ENCODE assay signal across 9 cellular contexts in the genomic region with DNA sequence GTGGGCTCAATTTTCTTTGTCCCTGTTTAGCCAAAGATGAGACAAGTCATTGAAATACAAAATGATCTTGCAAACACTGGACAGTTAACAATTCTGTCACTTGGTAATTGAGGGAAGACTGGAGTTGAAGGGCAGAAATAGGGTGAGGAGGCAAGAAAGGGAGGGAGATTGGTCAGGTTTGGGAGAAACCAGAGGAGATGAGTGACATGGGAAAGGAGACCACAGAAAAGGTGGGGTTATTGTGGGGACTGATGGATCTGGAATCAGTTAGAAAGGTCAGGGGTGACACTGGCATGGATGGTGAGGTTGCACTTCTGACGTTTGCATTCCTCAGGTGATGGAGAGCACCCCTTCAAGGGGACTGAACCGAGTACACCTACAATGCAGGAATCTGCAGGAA. TPM values are rescaled to one million over a fixed set of nuclear protein-coding genes. Genes with fewer than 3 reads are reported as not detected.
A peak's percentile ranks its signal among the peaks of the same experiment; 100 is the strongest.
DNase-seq lines count a peak whose midpoint lies in the region; ATAC-seq, FAIRE-seq and TF ChIP-seq lines count a peak whose summit lies in the region.
"Had no signal": no experiment of that assay in that cellular context is flagged by ENCODE, and none has a peak within 500 bp of the region (broad histone marks: within the 10 kb centered on the region; RNA-seq: fewer than 3 reads in every experiment).

No MANE protein-coding gene starts in this region.

- no peaks in the 10 kb centered on the region for H3K27me3 ChIP-seq in H9 (ENCODE audit: insufficient read depth, low read length)
- no peaks in the 10 kb centered on the region for H3K27me3 ChIP-seq in hepatocyte
- no peaks in the 10 kb centered on the region for H3K27me3 ChIP-seq in skeletal muscle tissue (ENCODE audit: control insufficient read depth in 3 of 3, insufficient read depth in 3 of 3, low read length in 3 of 3)

- ATAC-seq in activated B cell treated with CpG ODN at 0.5 μM for 24 hours (ENCODE audit: low read depth): no peak
- ATAC-seq in HG02678 (IDR thresholded peaks at IDR 0.05; ENCODE audit: unreplicated experiment): no peak
- no peak for ATAC-seq in HG03354 (IDR thresholded peaks at IDR 0.05; ENCODE audit: poor library complexity, severe bottlenecking, unreplicated experiment)
- no peak for ATAC-seq in HG03565 (IDR thresholded peaks at IDR 0.05; ENCODE audit: unreplicated experiment)

- H2BK20ac ChIP-seq in H9 (ENCODE audit: low read depth, low read length, poor library complexity, severe bottlenecking): no peak overlapping the region

- H3K23me2 ChIP-seq in H9 (ENCODE audit: insufficient read length, low read depth, low read length, poor library complexity, severe bottlenecking): peaks cover 9% of the 10 kb centered on the region

- POLR2A ChIA-PET in activated B cell treated with CpG ODN at 0.5 μM for 24 hours (lab: Charles Lee): interaction anchor here (1.3 to 1.5 kb wide), 2 partner anchors 25 to 30 kb away, joined by 3 to 10 read pairs; a partner anchor contains a TSS

- no peaks in the 10 kb centered on the region for H3K36me3 ChIP-seq in hepatocyte (replicated peaks; ENCODE audit: insufficient read depth, low read depth)
- H3K36me3 ChIP-seq in skeletal muscle tissue (ENCODE audit: control insufficient read depth in 3 of 3, insufficient read depth in 3 of 3, low read length in 3 of 3): peaks cover 21 to 32% (median 29%) of the 10 kb centered on the region in 3 donors

- WGBS in H9 (ENCODE audit: extremely low coverage, insufficient read length, low lambda C conversion rate): no CpG with 5 or more reads among the region's 2 CpGs
- WGBS in hepatocyte (ENCODE audit: low lambda C conversion rate, missing lambda C conversion rate): 40% methylated on average over 2 of the region's 2 CpGs

- peak overlapping the region; percentile 99 for H3K4me3 ChIP-seq in hepatocyte
- H3K4me3 ChIP-seq in skeletal muscle tissue (ENCODE audit: low read length in 3 of 3): peak overlapping the region; percentile 94 to 98 (median 94)

- H4K8ac ChIP-seq in H9 (replicated peaks; ENCODE audit: insufficient read length, low read depth, low read length): no peak overlapping the region

- H3K9me3 ChIP-seq in H9 (ENCODE audit: control insufficient read depth, low read depth, low read length) (no peaks in the 10 kb centered on the region), hepatocyte (ENCODE audit: low read depth) (no peaks in the 10 kb centered on the region), skeletal muscle tissue (ENCODE audit: control insufficient read depth in 3 of 3, low read length in 3 of 3) (no peaks in the 10 kb centered on the region)

- H3K27ac Mint-ChIP-seq in H9 (peak overlapping the region in 1 of 3 experiments; percentile 5; a peak in 1 of 7 replicates), activated B cell treated with CpG ODN at 0.5 μM for 24 hours (no peak overlapping the region)

- H4K91ac ChIP-seq in H9 (ENCODE audit: insufficient read length, low read depth, low read length): no peak overlapping the region

- peak overlapping the region; percentile 100 for H3K4me2 ChIP-seq in H9 (ENCODE audit: insufficient read depth, insufficient read length, low read length)
- peak overlapping the region; percentile 92 for H3K4me2 ChIP-seq in hepatocyte

- no peak overlapping the region for H2BK120ac ChIP-seq in H9 (ENCODE audit: low read depth, low read length, poor library complexity, severe bottlenecking)

- H3K23ac ChIP-seq in H9 (ENCODE audit: insufficient read length, low read depth, low read length): no peak overlapping the region

- H3K56ac ChIP-seq in H9 (ENCODE audit: insufficient read length, low read depth, low read length): no peak overlapping the region

- H3K4ac ChIP-seq in H9 (ENCODE audit: low read depth, low read length): no peak overlapping the region

- no peak overlapping the region for H3K14ac ChIP-seq in H9 (ENCODE audit: insufficient read depth, low read length)

- peak overlapping the region; percentile 95 for H3K9ac ChIP-seq in H9 (ENCODE audit: extremely low read depth, insufficient read length, low read length)
- H3K9ac ChIP-seq in skeletal muscle tissue (ENCODE audit: low read depth in 1 of 3, low read length in 3 of 3): peak overlapping the region; percentile 84 to 94 (median 88)

- H3K4me1 Mint-ChIP-seq in H9 (peaks cover 22 to 30% of the 10 kb centered on the region in 2 experiments), activated B cell treated with CpG ODN at 0.5 μM for 24 hours (peaks cover 26% of the 10 kb centered on the region)

- no peak overlapping the region for H2AK5ac ChIP-seq in H9 (ENCODE audit: insufficient read length, low read length)

- H3K4me3 Mint-ChIP-seq in H9 (peak overlapping the region; percentile 99 to 100), activated B cell treated with CpG ODN at 0.5 μM for 24 hours (peak overlapping the region; percentile 97)

- no peak overlapping the region for H3K18ac ChIP-seq in H9 (ENCODE audit: insufficient read length, low read depth, low read length)

- H3K27me3 Mint-ChIP-seq in H9 (ENCODE audit: low read depth) (no peaks in the 10 kb centered on the region; the same call in 1 of the 2 replicates), activated B cell treated with CpG ODN at 0.5 μM for 24 hours (no peaks in the 10 kb centered on the region)

- H2BK12ac ChIP-seq in H9 (ENCODE audit: insufficient read length, low read depth, low read length): no peak overlapping the region

- H2AFZ ChIP-seq in H9 (ENCODE audit: low read length) (no peak overlapping the region), hepatocyte (peak overlapping the region; percentile 99)

- no peak overlapping the region for H2BK5ac ChIP-seq in H9 (ENCODE audit: insufficient read length, low read length)

- H3K4me1 ChIP-seq in H9 (ENCODE audit: insufficient read depth, low read length) (peaks cover 4% of the 10 kb centered on the region; the same call in 1 of the 2 replicates), hepatocyte (ENCODE audit: insufficient read depth) (peaks cover 6% of the 10 kb centered on the region), skeletal muscle tissue (ENCODE audit: control insufficient read depth in 3 of 3, insufficient read depth in 3 of 3, low read length in 3 of 3) (peaks cover 16 to 19% (median 17%) of the 10 kb centered on the region in 3 donors)

- intact Hi-C loops in activated B cell treated with CpG ODN at 0.5 μM for 24 hours (cut with micrococcal nuclease): loop anchor here (1.0 to 10.0 kb wide), 3 partner anchors 25 to 444 kb away; no protein-coding TSS in a partner anchor

- no peaks in the 10 kb centered on the region for H3K9me3 Mint-ChIP-seq in H9
- no peaks in the 10 kb centered on the region for H3K9me3 Mint-ChIP-seq in activated B cell treated with CpG ODN at 0.5 μM for 24 hours

- H3K79me2 ChIP-seq in H9 (ENCODE audit: insufficient read depth, low read length) (peaks cover 2% of the 10 kb centered on the region; the same call in 1 of the 2 replicates), hepatocyte (peaks cover 13% of the 10 kb centered on the region)

- H4K5ac ChIP-seq in H9 (ENCODE audit: insufficient read length, low read depth, low read length): no peak overlapping the region

- H4K20me1 ChIP-seq in H9 (ENCODE audit: control insufficient read depth, insufficient read depth, insufficient read length): no peaks in the 10 kb centered on the region
- H4K20me1 ChIP-seq in hepatocyte (ENCODE audit: insufficient read depth, poor library complexity, severe bottlenecking): no peaks in the 10 kb centered on the region

- H3K79me1 ChIP-seq in H9 (ENCODE audit: insufficient read depth, low read depth, low read length, poor library complexity, severe bottlenecking): no peaks in the 10 kb centered on the region

- TF ChIP-seq CTCF in H9 (conservative IDR thresholded peaks at IDR 0.05) (no peak), activated B cell treated with CpG ODN at 0.5 μM for 24 hours (IDR thresholded peaks at IDR 0.05) (no peak), hepatocyte (IDR thresholded peaks at IDR 0.05; ENCODE audit: poor library complexity) (no peak), D721Med (IDR thresholded peaks at IDR 0.05; ENCODE audit: insufficient read depth, missing control alignments) (no peak)

- no peak overlapping the region for H2BK15ac ChIP-seq in H9 (ENCODE audit: low read depth, low read length)

- H3K36me3 Mint-ChIP-seq in H9 (ENCODE audit: insufficient read depth in 1 of 3, low read depth in 3 of 3) (peaks cover 26 to 45% (median 45%) of the 10 kb centered on the region in 3 experiments), activated B cell treated with CpG ODN at 0.5 μM for 24 hours (ENCODE audit: low read depth) (peaks cover 38% of the 10 kb centered on the region)

- DNase-seq in H9: no peak
- no peak for DNase-seq in activated B cell treated with CpG ODN at 0.5 μM for 24 hours
- DNase-seq in hepatocyte (ENCODE audit: low spot score): no peak
- DNase-seq in D721Med (ENCODE audit: insufficient read length, low spot score): no peak

- FAIRE-seq in D721Med (lab: Jason Lieb, UNC): no peak

- H3T11ph ChIP-seq in H9 (ENCODE audit: low read length): no peak overlapping the region

- CTCF ChIA-PET in activated B cell treated with CpG ODN at 0.5 μM for 24 hours (lab: Charles Lee): no interaction called here

- H3K27ac ChIP-seq in H9 (ENCODE audit: insufficient read length, low read depth, low read length): no peak overlapping the region
- peak overlapping the region; percentile 85 for H3K27ac ChIP-seq in hepatocyte
- no peak overlapping the region for H3K27ac ChIP-seq in skeletal muscle tissue (ENCODE audit: low read depth, low read length)

- H3K9me2 ChIP-seq in hepatocyte (replicated peaks; ENCODE audit: insufficient read depth): no peaks in the 10 kb centered on the region

RNA-seq across cellular contexts. Expression of a gene that starts 0.7 kb away (rescaled TPM):
- total RNA-seq in H9 (2021) (58.2 and 60.8 TPM in 2 replicates), activated B cell treated with CpG ODN at 0.5 μM for 24 hours (37.8 and 42.3 TPM in 2 replicates), hepatocyte (15.2 and 26.0 TPM in 2 replicates), skeletal muscle tissue (7.3 TPM)
- 13.6 and 14.0 TPM in 2 replicates for polyA plus RNA-seq in hepatocyte

RNA-seq across cellular contexts. Expression of a gene that starts 5.3 kb away (rescaled TPM):
- total RNA-seq in H9 (2021) (61.9 and 68.2 TPM in 2 replicates), activated B cell treated with CpG ODN at 0.5 μM for 24 hours (39.4 and 47.8 TPM in 2 replicates), hepatocyte (23.1 and 36.9 TPM in 2 replicates), skeletal muscle tissue (12.5 TPM)
- 20.8 and 21.6 TPM in 2 replicates for polyA plus RNA-seq in hepatocyte

RNA-seq across cellular contexts. Expression of a gene that starts 23.3 kb away (rescaled TPM):
- total RNA-seq in H9 (2021) (not detected in 2 replicates), activated B cell treated with CpG ODN at 0.5 μM for 24 hours (not detected in 2 replicates), hepatocyte (1.1 TPM in 1 of 2 replicates, not detected in the other), skeletal muscle tissue (not detected)
- polyA plus RNA-seq in hepatocyte: 8.8 and 9.5 TPM in 2 replicates
- total RNA-seq: lung microvascular endothelial cell had no signal

RNA-seq across cellular contexts. Expression of a gene that starts 24.4 kb away (rescaled TPM):
- 254 and 258 TPM in 2 replicates for total RNA-seq in H9 (2021)
- 16.8 and 18.7 TPM in 2 replicates for total RNA-seq in activated B cell treated with CpG ODN at 0.5 μM for 24 hours
- 67.4 and 94.4 TPM in 2 replicates for total RNA-seq in hepatocyte
- 94.4 and 104 TPM in 2 replicates for polyA plus RNA-seq in hepatocyte
- 40.7 TPM for total RNA-seq in skeletal muscle tissue

RNA-seq across cellular contexts. Expression of a gene that starts 32.1 kb away (rescaled TPM):
- 0.15 and 0.20 TPM in 2 replicates for total RNA-seq in H9 (2021)
- total RNA-seq in activated B cell treated with CpG ODN at 0.5 μM for 24 hours: not detected in 2 replicates
- 0.04 and 0.13 TPM in 2 replicates for total RNA-seq in hepatocyte
- 0.11 and 0.34 TPM in 2 replicates for polyA plus RNA-seq in hepatocyte
- not detected for total RNA-seq in skeletal muscle tissue
- total RNA-seq: lung microvascular endothelial cell had no signal
